ENCODE assay signal across 19 cellular contexts in genomic region chr6:157753291-157753690, GRCh38.
DNase-seq lines count a peak whose midpoint lies in the region; ATAC-seq and TF ChIP-seq lines count a peak whose summit lies in the region.
"Had no signal": no experiment of that assay in that cellular context is flagged by ENCODE, and none has a peak within 500 bp of the region (broad histone marks: within the 10 kb centered on the region; RNA-seq: fewer than 3 reads in every experiment).

No MANE protein-coding gene starts in this region.

- peaks cover 13% of the 10 kb centered on the region; the same call in 2 of the 3 replicates for H3K9me3 Mint-ChIP-seq in GM23338
- peaks cover 30% of the 10 kb centered on the region for H3K9me3 Mint-ChIP-seq in activated naive CD8-positive, alpha-beta T cell treated with anti-CD3 and anti-CD28 coated beads for 36 hours
- no peaks in the 10 kb centered on the region for H3K9me3 Mint-ChIP-seq in activated CD8-positive, alpha-beta memory T cell treated with anti-CD3 and anti-CD28 coated beads, Interleukin-2, amount 10 ng/mL, durations not matched to agents 7 days and 5 days (ENCODE audit: low read depth)

- no peak for TF ChIP-seq RAD21 in SK-N-SH (IDR thresholded peaks at IDR 0.05; ENCODE audit: low read length)

- no peak overlapping the region for H3K9ac ChIP-seq in SK-N-SH

- no peak overlapping the region for H3K4me3 ChIP-seq in GM23338
- no peak overlapping the region for H3K4me3 ChIP-seq in fibroblast of villous mesenchyme (ENCODE audit: low read depth, low read length)
- H3K4me3 ChIP-seq in SK-N-SH (ENCODE audit: low read depth in 2 of 2, low read length in 1 of 2) = no peak overlapping the region
- H3K4me3 ChIP-seq: suprapubic skin had no signal

- H3K4me1 ChIP-seq in GM23338 (ENCODE audit: insufficient read depth) (peaks cover 29% of the 10 kb centered on the region), SK-N-SH (ENCODE audit: control insufficient read depth in 1 of 2, insufficient read depth in 2 of 2, low read depth in 1 of 2, low read length in 1 of 2) (peaks cover 3 to 6% of the 10 kb centered on the region in 2 experiments; a peak in 2 of 4 replicates)

- TF ChIP-seq EP300 in SK-N-SH (IDR thresholded peaks at IDR 0.05; ENCODE audit: borderline replicate concordance in 1 of 2, low read depth in 1 of 2, low read length in 1 of 2) = no peak

- no peak for ATAC-seq in GM23338
- ATAC-seq in activated CD8-positive, alpha-beta memory T cell treated with anti-CD3 and anti-CD28 coated beads, Interleukin-2, amount 10 ng/mL, durations not matched to agents 7 days and 5 days = no peak
- ATAC-seq: esophagus mucosa, left ventricle myocardium superior, right cardiac atrium had no signal

- peaks cover 13% of the 10 kb centered on the region for H3K27me3 Mint-ChIP-seq in GM23338 (ENCODE audit: insufficient read depth, low read depth, poor library complexity)
- no peaks in the 10 kb centered on the region for H3K27me3 Mint-ChIP-seq in activated naive CD8-positive, alpha-beta T cell treated with anti-CD3 and anti-CD28 coated beads for 36 hours
- peaks cover 42% of the 10 kb centered on the region for H3K27me3 Mint-ChIP-seq in activated CD8-positive, alpha-beta memory T cell treated with anti-CD3 and anti-CD28 coated beads, Interleukin-2, amount 10 ng/mL, durations not matched to agents 7 days and 5 days
- H3K27me3 Mint-ChIP-seq: activated CD4-positive, alpha-beta memory T cell treated with anti-CD3 and anti-CD28 coated beads for 36 hours had no signal

- H3K27me3 ChIP-seq in GM23338 (ENCODE audit: insufficient read depth) (no peaks in the 10 kb centered on the region), SK-N-SH (ENCODE audit: insufficient read depth) (no peaks in the 10 kb centered on the region)
- H3K27me3 ChIP-seq: suprapubic skin had no signal

- no peak for TF ChIP-seq CTCF in GM23338 (conservative IDR thresholded peaks at IDR 0.05; ENCODE audit: low read depth in 2 of 2)
- no peak for TF ChIP-seq CTCF in fibroblast of villous mesenchyme (IDR thresholded peaks at IDR 0.05; ENCODE audit: insufficient read depth, low read depth, low read length)
- TF ChIP-seq CTCF in SK-N-SH (IDR thresholded peaks at IDR 0.05) = no peak

- no peak overlapping the region for H3K4me3 Mint-ChIP-seq in GM23338
- H3K4me3 Mint-ChIP-seq in activated naive CD8-positive, alpha-beta T cell treated with anti-CD3 and anti-CD28 coated beads for 36 hours = no peak overlapping the region
- H3K4me3 Mint-ChIP-seq in activated CD8-positive, alpha-beta memory T cell treated with anti-CD3 and anti-CD28 coated beads, Interleukin-2, amount 10 ng/mL, durations not matched to agents 7 days and 5 days = no peak overlapping the region
- H3K4me3 Mint-ChIP-seq: activated CD4-positive, alpha-beta memory T cell treated with anti-CD3 and anti-CD28 coated beads for 36 hours had no signal

- H3K9me2 ChIP-seq in GM23338 (ENCODE audit: insufficient read depth) = no peaks in the 10 kb centered on the region
- H3K9me2 ChIP-seq in SK-N-SH = no peaks in the 10 kb centered on the region

- H3F3A ChIP-seq in GM23338 (replicated peaks; ENCODE audit: low read depth) = no peaks in the 10 kb centered on the region
- H3F3A ChIP-seq in SK-N-SH (replicated peaks; ENCODE audit: insufficient read depth) = peaks cover 3% of the 10 kb centered on the region

- H3K27ac ChIP-seq in GM23338 (ENCODE audit: low read depth) = peak overlapping the region; percentile 1; the same call in 1 of the 2 replicates
- H3K27ac ChIP-seq in SK-N-SH (ENCODE audit: low read depth in 2 of 2, low read length in 1 of 2) = no peak overlapping the region
- H3K27ac ChIP-seq: suprapubic skin had no signal

- 41% methylated on average over 2 of the region's 2 CpGs for WGBS in SK-N-SH (ENCODE audit: low lambda C conversion rate)

- no peak overlapping the region for H2AFZ ChIP-seq in GM23338
- no peak overlapping the region for H2AFZ ChIP-seq in SK-N-SH (ENCODE audit: low read depth)

- no peaks in the 10 kb centered on the region for H3K9me3 ChIP-seq in SK-N-SH
- H3K9me3 ChIP-seq: suprapubic skin had no signal

- peaks cover 44% of the 10 kb centered on the region for H3K4me1 Mint-ChIP-seq in GM23338
- peaks cover 94% of the 10 kb centered on the region for H3K4me1 Mint-ChIP-seq in activated naive CD8-positive, alpha-beta T cell treated with anti-CD3 and anti-CD28 coated beads for 36 hours
- peaks cover 22% of the 10 kb centered on the region for H3K4me1 Mint-ChIP-seq in activated CD8-positive, alpha-beta memory T cell treated with anti-CD3 and anti-CD28 coated beads, Interleukin-2, amount 10 ng/mL, durations not matched to agents 7 days and 5 days

- no peak overlapping the region for H3K4me2 ChIP-seq in GM23338
- H3K4me2 ChIP-seq in SK-N-SH = no peak overlapping the region

- H3K36me3 ChIP-seq in GM23338 (ENCODE audit: insufficient read depth) = peaks cover 6% of the 10 kb centered on the region
- no peaks in the 10 kb centered on the region for H3K36me3 ChIP-seq in SK-N-SH (replicated peaks in 1 of 2; ENCODE audit: control insufficient read depth in 1 of 2, insufficient read depth in 2 of 2, low read length in 1 of 2)
- H3K36me3 ChIP-seq: suprapubic skin had no signal

- POLR2A ChIA-PET in SK-N-SH (lab: Yijun Ruan, JAX) = no interaction called here

- DNase-seq in AG20443 (ENCODE audit: low spot score) = peak; percentile 23
- DNase-seq in GM23338 (ENCODE audit: low spot score) = no peak
- DNase-seq in activated naive CD8-positive, alpha-beta T cell treated with anti-CD3 and anti-CD28 coated beads for 36 hours = no peak
- peak; percentile 85 for DNase-seq in fibroblast of villous mesenchyme (ENCODE audit: low read depth)
- no peak for DNase-seq in activated CD8-positive, alpha-beta memory T cell treated with anti-CD3 and anti-CD28 coated beads, Interleukin-2, amount 10 ng/mL, durations not matched to agents 7 days and 5 days
- DNase-seq in SK-N-SH = no peak
- DNase-seq in cerebellum (ENCODE audit: low spot score) = no peak
- DNase-seq: activated CD4-positive, alpha-beta memory T cell treated with anti-CD3 and anti-CD28 coated beads for 36 hours; amygdala; caudate nucleus; GOT3; left ventricle myocardium superior; NCI-H1417 treated with DMSO at 0.1 percent for 48 hours; NCI-H526 treated with DMSO at 0.1 percent for 48 hours; nucleus accumbens; right cardiac atrium; SIG-M5 had no signal

- CTCF ChIA-PET in activated CD8-positive, alpha-beta memory T cell treated with anti-CD3 and anti-CD28 coated beads, Interleukin-2, amount 10 ng/mL, durations not matched to agents 7 days and 5 days (lab: Charles Lee) = interaction anchor here (5.7 kb wide), 1 partner anchor 121 kb away, joined by 82 read pairs; no protein-coding TSS in a partner anchor
- CTCF ChIA-PET in SK-N-SH (lab: Yijun Ruan, JAX) = interaction anchor here (1.2 kb wide), 1 partner anchor 120 kb away, joined by 3 read pairs; no protein-coding TSS in a partner anchor

- no peaks in the 10 kb centered on the region for H4K20me1 ChIP-seq in GM23338 (replicated peaks; ENCODE audit: insufficient read depth)
- no peaks in the 10 kb centered on the region for H4K20me1 ChIP-seq in SK-N-SH (ENCODE audit: insufficient read depth)

- peaks cover 6% of the 10 kb centered on the region for H3K36me3 Mint-ChIP-seq in GM23338 (ENCODE audit: low read depth)
- peaks cover 21% of the 10 kb centered on the region for H3K36me3 Mint-ChIP-seq in activated naive CD8-positive, alpha-beta T cell treated with anti-CD3 and anti-CD28 coated beads for 36 hours
- H3K36me3 Mint-ChIP-seq in activated CD8-positive, alpha-beta memory T cell treated with anti-CD3 and anti-CD28 coated beads, Interleukin-2, amount 10 ng/mL, durations not matched to agents 7 days and 5 days = no peaks in the 10 kb centered on the region
- H3K36me3 Mint-ChIP-seq: activated CD4-positive, alpha-beta memory T cell treated with anti-CD3 and anti-CD28 coated beads for 36 hours had no signal

- H3K79me2 ChIP-seq in GM23338 (replicated peaks; ENCODE audit: insufficient read depth) (no peaks in the 10 kb centered on the region), SK-N-SH (ENCODE audit: insufficient read depth) (no peaks in the 10 kb centered on the region)

- 0 out of 2 replicates have a peak overlapping the region, but pooled peaks have one; percentile 29 for H3K27ac Mint-ChIP-seq in GM23338
- H3K27ac Mint-ChIP-seq in activated naive CD8-positive, alpha-beta T cell treated with anti-CD3 and anti-CD28 coated beads for 36 hours = peak overlapping the region; percentile 95
- no peak overlapping the region for H3K27ac Mint-ChIP-seq in activated CD8-positive, alpha-beta memory T cell treated with anti-CD3 and anti-CD28 coated beads, Interleukin-2, amount 10 ng/mL, durations not matched to agents 7 days and 5 days

TF ChIP-seq in GM23338, 12 proteins besides CTCF, POLR2A, EP300 and RAD21:
- TF ChIP-seq, protein P1, sequence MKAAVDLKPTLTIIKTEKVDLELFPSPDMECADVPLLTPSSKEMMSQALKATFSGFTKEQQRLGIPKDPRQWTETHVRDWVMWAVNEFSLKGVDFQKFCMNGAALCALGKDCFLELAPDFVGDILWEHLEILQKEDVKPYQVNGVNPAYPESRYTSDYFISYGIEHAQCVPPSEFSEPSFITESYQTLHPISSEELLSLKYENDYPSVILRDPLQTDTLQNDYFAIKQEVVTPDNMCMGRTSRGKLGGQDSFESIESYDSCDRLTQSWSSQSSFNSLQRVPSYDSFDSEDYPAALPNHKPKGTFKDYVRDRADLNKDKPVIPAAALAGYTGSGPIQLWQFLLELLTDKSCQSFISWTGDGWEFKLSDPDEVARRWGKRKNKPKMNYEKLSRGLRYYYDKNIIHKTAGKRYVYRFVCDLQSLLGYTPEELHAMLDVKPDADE (IDR thresholded peaks at IDR 0.05) = no peak
- TF ChIP-seq NANOG (IDR thresholded peaks at IDR 0.05; ENCODE audit: borderline replicate concordance) (no peak), POLR2AphosphoS5 (IDR thresholded peaks at IDR 0.05; ENCODE audit: low read depth) (no peak), ZNF331 (CRISPR knock-in tag; IDR thresholded peaks at IDR 0.05; ENCODE audit: low read depth) (no peak), EZH2phosphoT487 (IDR thresholded peaks at IDR 0.05; ENCODE audit: unreplicated experiment) (no peak)

TF ChIP-seq in SK-N-SH, 30 proteins besides CTCF, POLR2A, EP300 and RAD21 (continues in another document):
- TF ChIP-seq, protein P2, sequence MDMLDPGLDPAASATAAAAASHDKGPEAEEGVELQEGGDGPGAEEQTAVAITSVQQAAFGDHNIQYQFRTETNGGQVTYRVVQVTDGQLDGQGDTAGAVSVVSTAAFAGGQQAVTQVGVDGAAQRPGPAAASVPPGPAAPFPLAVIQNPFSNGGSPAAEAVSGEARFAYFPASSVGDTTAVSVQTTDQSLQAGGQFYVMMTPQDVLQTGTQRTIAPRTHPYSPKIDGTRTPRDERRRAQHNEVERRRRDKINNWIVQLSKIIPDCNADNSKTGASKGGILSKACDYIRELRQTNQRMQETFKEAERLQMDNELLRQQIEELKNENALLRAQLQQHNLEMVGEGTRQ (IDR thresholded peaks at IDR 0.05; ENCODE audit: borderline replicate concordance, low read depth, low read length) = no peak

Comparison
In these comparisons a context has a peak if more than half of its experiments do, and no peak if none do; other contexts are left out.
1. DNase-seq: peak in AG20443 (single experiment) and fibroblast of villous mesenchyme (single experiment); none in GM23338 (single experiment), activated naive CD8-positive, alpha-beta T cell treated with anti-CD3 and anti-CD28 coated beads for 36 hours (single experiment), activated CD8-positive, alpha-beta memory T cell treated with anti-CD3 and anti-CD28 coated beads, Interleukin-2, amount 10 ng/mL, durations not matched to agents 7 days and 5 days (single experiment), SK-N-SH (single experiment) and cerebellum (single experiment).